Comparison of ENCODE assay signal across 20 cellular contexts in genomic region chr11:75527938-75528845, GRCh38. TPM values are rescaled to one million over a fixed set of nuclear protein-coding genes. Genes with fewer than 3 reads are reported as not detected.
DNase-seq lines count a peak whose midpoint lies in the region; ATAC-seq and TF ChIP-seq lines count a peak whose summit lies in the region.
"Had no signal": no experiment of that assay in that cellular context is flagged by ENCODE, and none has a peak within 500 bp of the region (broad histone marks: within the 10 kb centered on the region; RNA-seq: fewer than 3 reads in every experiment).

No MANE protein-coding gene starts in this region.

- no TSS peak for BruUV-seq in Calu3 (replicated peaks; lab: Mats Ljungman, UMichigan)

- peaks cover 25% of the 10 kb centered on the region for H3K27me3 ChIP-seq in BLaER1
- no peaks in the 10 kb centered on the region for H3K27me3 ChIP-seq in Peyer's patch
- H3K27me3 ChIP-seq: sigmoid colon, suprapubic skin had no signal

- no peak overlapping the region for H3K9ac ChIP-seq in BLaER1

- peak overlapping the region; percentile 28 for H3K4me3 Mint-ChIP-seq in activated T-helper 2 cell treated with anti-CD3 and anti-CD28 coated beads, Interferon-gamma antibody, Interleukin-2, Interleukin-4, amounts not matched to agents 10 μg/mL and 5 μg/mL and 100 μg/mL, durations not matched to agents 14 hours and 24 hours and 36 hours (ENCODE audit: low read depth)
- H3K4me3 Mint-ChIP-seq in mesothelial cell of epicardium = peak overlapping the region; percentile 81
- no peak overlapping the region for H3K4me3 Mint-ChIP-seq in Calu3 (ENCODE audit: low read depth, unreplicated experiment)

- H3K4me1 ChIP-seq in BLaER1 (peaks cover 82% of the 10 kb centered on the region), Peyer's patch (peaks cover 0 to 17% (median 0%) of the 10 kb centered on the region in 4 donors)

- no peaks in the 10 kb centered on the region for H3K36me3 Mint-ChIP-seq in activated T-helper 2 cell treated with anti-CD3 and anti-CD28 coated beads, Interferon-gamma antibody, Interleukin-2, Interleukin-4, amounts not matched to agents 10 μg/mL and 5 μg/mL and 100 μg/mL, durations not matched to agents 14 hours and 24 hours and 36 hours (ENCODE audit: low read depth)
- no peaks in the 10 kb centered on the region for H3K36me3 Mint-ChIP-seq in mesothelial cell of epicardium
- H3K36me3 Mint-ChIP-seq in Calu3 (ENCODE audit: insufficient read depth, unreplicated experiment) = peaks cover 10% of the 10 kb centered on the region

- H3K4me3 ChIP-seq in BLaER1 (no peak overlapping the region), Peyer's patch (no peak overlapping the region)
- H3K4me3 ChIP-seq: colonic mucosa, lung, sigmoid colon, suprapubic skin had no signal

- H4K20me1 ChIP-seq in BLaER1 = peaks cover 36% of the 10 kb centered on the region

- peaks cover 25% of the 10 kb centered on the region for H3K4me1 Mint-ChIP-seq in activated T-helper 2 cell treated with anti-CD3 and anti-CD28 coated beads, Interferon-gamma antibody, Interleukin-2, Interleukin-4, amounts not matched to agents 10 μg/mL and 5 μg/mL and 100 μg/mL, durations not matched to agents 14 hours and 24 hours and 36 hours (ENCODE audit: low read depth)
- H3K4me1 Mint-ChIP-seq in mesothelial cell of epicardium (peaks cover 22% of the 10 kb centered on the region), Calu3 (ENCODE audit: low read depth, unreplicated experiment) (no peaks in the 10 kb centered on the region)

- peaks cover 11% of the 10 kb centered on the region for H3K27me3 Mint-ChIP-seq in activated T-helper 2 cell treated with anti-CD3 and anti-CD28 coated beads, Interferon-gamma antibody, Interleukin-2, Interleukin-4, amounts not matched to agents 10 μg/mL and 5 μg/mL and 100 μg/mL, durations not matched to agents 14 hours and 24 hours and 36 hours (ENCODE audit: low read depth)
- H3K27me3 Mint-ChIP-seq in mesothelial cell of epicardium (ENCODE audit: low read depth) (peaks cover 29% of the 10 kb centered on the region), Calu3 (ENCODE audit: unreplicated experiment) (peaks cover 53% of the 10 kb centered on the region)

- CTCF ChIA-PET in Calu3 (lab: Charles Lee) = interaction anchor here (0.6 to 0.7 kb wide), 2 partner anchors 68 to 337 kb away, joined by 4 read pairs; no protein-coding TSS in a partner anchor

- H3K27ac ChIP-seq in BLaER1 (no peak overlapping the region), Peyer's patch (no peak overlapping the region)
- H3K27ac ChIP-seq: colonic mucosa, neutrophil, sigmoid colon, suprapubic skin had no signal

- H3K9me3 ChIP-seq in BLaER1 (no peaks in the 10 kb centered on the region), Peyer's patch (no peaks in the 10 kb centered on the region)
- H3K9me3 ChIP-seq: colonic mucosa, neutrophil, sigmoid colon, suprapubic skin had no signal

- TF ChIP-seq POLR2A in Peyer's patch (IDR thresholded peaks at IDR 0.05) = no peak

- no peaks in the 10 kb centered on the region for H3K9me3 Mint-ChIP-seq in activated T-helper 2 cell treated with anti-CD3 and anti-CD28 coated beads, Interferon-gamma antibody, Interleukin-2, Interleukin-4, amounts not matched to agents 10 μg/mL and 5 μg/mL and 100 μg/mL, durations not matched to agents 14 hours and 24 hours and 36 hours
- H3K9me3 Mint-ChIP-seq in mesothelial cell of epicardium = no peaks in the 10 kb centered on the region
- no peaks in the 10 kb centered on the region for H3K9me3 Mint-ChIP-seq in Calu3 (ENCODE audit: low read depth, unreplicated experiment)

- H3K27ac Mint-ChIP-seq in activated T-helper 2 cell treated with anti-CD3 and anti-CD28 coated beads, Interferon-gamma antibody, Interleukin-2, Interleukin-4, amounts not matched to agents 10 μg/mL and 5 μg/mL and 100 μg/mL, durations not matched to agents 14 hours and 24 hours and 36 hours = no peak overlapping the region
- H3K27ac Mint-ChIP-seq in mesothelial cell of epicardium = no peak overlapping the region
- no peak overlapping the region for H3K27ac Mint-ChIP-seq in Calu3 (ENCODE audit: unreplicated experiment)

- no peak for ATAC-seq in HG03280 (IDR thresholded peaks at IDR 0.05; ENCODE audit: unreplicated experiment)
- ATAC-seq: Panc1 had no signal

- no peaks in the 10 kb centered on the region for H3K36me3 ChIP-seq in BLaER1
- no peaks in the 10 kb centered on the region for H3K36me3 ChIP-seq in Peyer's patch
- H3K36me3 ChIP-seq: colonic mucosa, neutrophil, sigmoid colon, suprapubic skin had no signal

- peak; percentile 86 for DNase-seq in COLO829 (ENCODE audit: low spot score)
- DNase-seq in activated T-helper 2 cell treated with anti-CD3 and anti-CD28 coated beads, Interferon-gamma antibody, Interleukin-2, Interleukin-4, amounts not matched to agents 10 μg/mL and 5 μg/mL and 100 μg/mL, durations not matched to agents 14 hours and 24 hours and 36 hours (ENCODE audit: low spot score) = no peak
- DNase-seq in mesothelial cell of epicardium (ENCODE audit: low spot score in 2 of 2, unreplicated experiment in 2 of 2) = no peak
- DNase-seq in Peyer's patch = no peak
- DNase-seq in NCI-H1417 treated with DMSO at 0.1 percent for 48 hours (lab: John Stamatoyannopoulos, UW) = no peak
- DNase-seq in Calu3 = no peak
- DNase-seq: activated CD4-positive, CD25-positive, alpha-beta regulatory T cell; AML-193; aorta; colonic mucosa; DND-41; erythroblast; NCI-H774; sigmoid colon had no signal

- TF ChIP-seq CTCF in mesothelial cell of epicardium (IDR thresholded peaks at IDR 0.05; ENCODE audit: unreplicated experiment) = no peak
- no peak for TF ChIP-seq CTCF in Peyer's patch (IDR thresholded peaks at IDR 0.05)
- no peak for TF ChIP-seq CTCF in Calu3 (IDR thresholded peaks at IDR 0.05; ENCODE audit: unreplicated experiment)

- peak overlapping the region; percentile 100 for H3K4me2 ChIP-seq in BLaER1

- intact Hi-C loops in activated T-helper 2 cell treated with anti-CD3 and anti-CD28 coated beads, Interferon-gamma antibody, Interleukin-2, Interleukin-4, amounts not matched to agents 10 μg/mL and 5 μg/mL and 100 μg/mL, durations not matched to agents 14 hours and 24 hours and 36 hours (cut with micrococcal nuclease) = no loop called here
- intact Hi-C loops in Calu3 (cut with micrococcal nuclease; ENCODE audit: unreplicated experiment) = no loop called here

RNA-seq across cellular contexts. Expression of gene GDPD5, which starts 2.5 kb away (rescaled TPM):
- total RNA-seq in activated T-helper 2 cell treated with anti-CD3 and anti-CD28 coated beads, Interferon-gamma antibody, Interleukin-2, Interleukin-4, amounts not matched to agents 10 μg/mL and 5 μg/mL and 100 μg/mL, durations not matched to agents 14 hours and 24 hours and 36 hours = 11.0 and 14.9 TPM in 2 replicates
- total RNA-seq in mesothelial cell of epicardium (8.0 to 8.2 TPM (median 8.1 TPM) in 3 replicates), Peyer's patch (10 to 100 TPM in 3 of 4 donors, 1 to 10 TPM in 1; 2.5 to 48.9 (median 22.2) TPM), Calu3 (2022) (7.0 and 7.4 TPM in 2 replicates)

RNA-seq across cellular contexts. Expression of gene SERPINH1, which starts 33.9 kb away (rescaled TPM):
- 23.8 and 23.9 TPM in 2 replicates for total RNA-seq in activated T-helper 2 cell treated with anti-CD3 and anti-CD28 coated beads, Interferon-gamma antibody, Interleukin-2, Interleukin-4, amounts not matched to agents 10 μg/mL and 5 μg/mL and 100 μg/mL, durations not matched to agents 14 hours and 24 hours and 36 hours
- total RNA-seq in mesothelial cell of epicardium (360 to 375 TPM (median 373 TPM) in 3 replicates), Peyer's patch (10 to 100 TPM; 35.4 to 50.9 (median 43.4) TPM), Calu3 (2022) (58.8 and 80.0 TPM in 2 replicates)
